23 cellular contexts compared by ENCODE assay signal in the genomic region with DNA sequence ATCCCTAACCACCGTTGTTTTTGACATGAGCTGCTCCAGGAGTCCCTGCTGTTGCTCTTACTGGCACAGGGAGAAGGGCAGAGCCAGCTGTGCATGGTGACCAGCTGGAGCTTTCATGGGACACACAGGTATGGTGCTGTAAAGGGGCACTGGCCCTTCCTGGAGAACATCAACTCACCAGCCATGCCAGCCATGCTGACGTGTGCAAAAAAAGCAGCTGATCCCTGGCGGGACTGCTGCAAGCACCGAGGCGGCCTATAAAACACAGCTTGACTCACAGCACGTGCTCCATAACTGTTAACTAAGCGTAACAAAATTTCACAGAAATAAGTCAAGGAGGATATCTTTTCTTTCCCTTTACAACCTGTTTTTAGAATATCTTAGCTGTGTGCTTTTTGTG.
DNase-seq lines count a peak whose midpoint lies in the region; ATAC-seq, FAIRE-seq and TF ChIP-seq lines count a peak whose summit lies in the region.
"Had no signal": no experiment of that assay in that cellular context is flagged by ENCODE, and none has a peak within 500 bp of the region (broad histone marks: within the 10 kb centered on the region; RNA-seq: fewer than 3 reads in every experiment).

No MANE protein-coding gene starts in this region.

- no peak for ATAC-seq in A549
- no peak for ATAC-seq in K562
- ATAC-seq in GM18907 (IDR thresholded peaks at IDR 0.05; ENCODE audit: unreplicated experiment): no peak

- H3K79me2 ChIP-seq in K562 (ENCODE audit: control insufficient read depth, insufficient read depth, low read length): no peaks in the 10 kb centered on the region

- intact Hi-C loops in A673 (cut with micrococcal nuclease; ENCODE audit: unreplicated experiment): no loop called here
- intact Hi-C loops in K562 (cut with micrococcal nuclease): no loop called here

- TF ChIP-seq CTCF in A549 (IDR thresholded peaks at IDR 0.05): no peak
- no peak for TF ChIP-seq CTCF in A673 (conservative IDR thresholded peaks at IDR 0.05; ENCODE audit: low read depth, low read length)
- no peak for TF ChIP-seq CTCF in K562 (IDR thresholded peaks at IDR 0.05 in 2 of 3, conservative IDR thresholded peaks at IDR 0.05 in 1 of 3; ENCODE audit: insufficient read depth in 2 of 3, low read depth in 1 of 3, low read length in 3 of 3)

- TF ChIP-seq POLR2A in A549 (IDR thresholded peaks at IDR 0.05; ENCODE audit: low read length) (no peak), K562 (conservative IDR thresholded peaks at IDR 0.05) (no peak)

- no peak overlapping the region for H2AFZ ChIP-seq in K562 (ENCODE audit: low read depth, low read length)
- H2AFZ ChIP-seq: GM23248 had no signal

- BruUV-seq in A673 (replicated peaks; lab: Mats Ljungman, UMichigan) (no TSS peak), K562 (replicated peaks; lab: Mats Ljungman, UMichigan) (no TSS peak)

- H3K4me1 ChIP-seq in A549 (no peaks in the 10 kb centered on the region), A673 (ENCODE audit: insufficient read depth, low read length, poor library complexity, severe bottlenecking) (no peaks in the 10 kb centered on the region), K562 (replicated peaks in 1 of 2; ENCODE audit: control insufficient read depth in 2 of 2, insufficient read depth in 2 of 2, low read length in 2 of 2) (peaks cover 5 to 6% of the 10 kb centered on the region in 2 experiments; a peak in 3 of 5 replicates)
- H3K4me1 ChIP-seq: BE2C; BLaER1 treated with 17β-estradiol and CSF1 and Interleukin-3, amounts not matched to agents 10 nM and 100 nM had no signal

- CTCF ChIA-PET in A549 (lab: Yijun Ruan, JAX) (interaction anchor here (1.5 kb wide), 1 partner anchor 9 kb away, joined by 3 read pairs; no protein-coding TSS in a partner anchor), A673 (lab: Charles Lee) (no interaction called here), K562 (lab: Yijun Ruan, JAX; ENCODE audit: low intra/inter-chr PET ratio) (no interaction called here)

- in situ Hi-C loops in K562 (cut with MboI): no loop called here

- H3K9me3 ChIP-seq in A549 (no peaks in the 10 kb centered on the region), A673 (ENCODE audit: low read depth, low read length, poor library complexity, severe bottlenecking) (no peaks in the 10 kb centered on the region), K562 (replicated peaks; ENCODE audit: control insufficient read depth, insufficient read depth, low read depth, low read length) (no peaks in the 10 kb centered on the region)
- H3K9me3 ChIP-seq: BE2C; BLaER1 treated with 17β-estradiol and CSF1 and Interleukin-3, amounts not matched to agents 10 nM and 100 nM had no signal

- no peak overlapping the region for H3K9ac ChIP-seq in K562 (ENCODE audit: insufficient read depth in 1 of 2, low read depth in 2 of 2, low read length in 2 of 2)
- H3K9ac ChIP-seq: BLaER1 treated with 17β-estradiol and CSF1 and Interleukin-3, amounts not matched to agents 10 nM and 100 nM; GM23248 had no signal

- H3K4me3 ChIP-seq in A549 (no peak overlapping the region), A673 (ENCODE audit: low read depth, low read length, poor library complexity, severe bottlenecking) (no peak overlapping the region), K562 (no peak overlapping the region)
- H3K4me3 ChIP-seq: BLaER1 treated with 17β-estradiol and CSF1 and Interleukin-3, amounts not matched to agents 10 nM and 100 nM; GM23248 had no signal

- no peaks in the 10 kb centered on the region for H3K9me1 ChIP-seq in K562 (ENCODE audit: control insufficient read depth, insufficient read depth, low read length)

- no peak for DNase-seq in A549 (ENCODE audit: low read depth in 1 of 2, low spot score in 1 of 2)
- peak; percentile 8 for DNase-seq in A673 (ENCODE audit: low spot score)
- DNase-seq in K562 (ENCODE audit: extremely low read depth in 1 of 4, low spot score in 3 of 4): no peak
- DNase-seq in cerebellar nuclear complex (lab: John Stamatoyannopoulos, UW): no peak
- no peak for DNase-seq in COLO668 (lab: John Stamatoyannopoulos, UW; ENCODE audit: unreplicated experiment)
- DNase-seq: ACHN; AML-193; BE2C; Calu3; CD4-positive, alpha-beta T cell; CD8-positive, alpha-beta memory T cell; COR-L47; EL; GDM1; GM23248; H7; HCEC 1CT had no signal

- H3K4me2 ChIP-seq in A549 (no peak overlapping the region), K562 (ENCODE audit: insufficient read depth, low read length) (no peak overlapping the region)
- H3K4me2 ChIP-seq: BLaER1 treated with 17β-estradiol and CSF1 and Interleukin-3, amounts not matched to agents 10 nM and 100 nM had no signal

- no peaks in the 10 kb centered on the region for H3K36me3 ChIP-seq in A673 (ENCODE audit: insufficient read depth, low read length, poor library complexity, severe bottlenecking)
- no peaks in the 10 kb centered on the region for H3K36me3 ChIP-seq in K562 (ENCODE audit: control insufficient read depth, insufficient read depth, low read length)
- H3K36me3 ChIP-seq: BE2C; BLaER1 treated with 17β-estradiol and CSF1 and Interleukin-3, amounts not matched to agents 10 nM and 100 nM had no signal

- H3K27me3 ChIP-seq in A673 (replicated peaks; ENCODE audit: insufficient read depth, low read depth, low read length, poor library complexity): peaks cover 12% of the 10 kb centered on the region
- peaks cover 10 to 31% of the 10 kb centered on the region in 2 experiments; a peak in 3 of 5 replicates for H3K27me3 ChIP-seq in K562 (ENCODE audit: control insufficient read depth in 2 of 2, insufficient read depth in 2 of 2, low read length in 2 of 2)
- H3K27me3 ChIP-seq: BE2C; BLaER1 treated with 17β-estradiol and CSF1 and Interleukin-3, amounts not matched to agents 10 nM and 100 nM had no signal

- H4K20me1 ChIP-seq in K562 (replicated peaks; ENCODE audit: control insufficient read depth, insufficient read depth, low read length): no peaks in the 10 kb centered on the region
- H4K20me1 ChIP-seq: BLaER1 treated with 17β-estradiol and CSF1 and Interleukin-3, amounts not matched to agents 10 nM and 100 nM had no signal

- TF ChIP-seq EP300 in A549 (IDR thresholded peaks at IDR 0.05) (no peak), K562 (IDR thresholded peaks at IDR 0.05; ENCODE audit: low read length) (no peak)

- FAIRE-seq in A549 (lab: Jason Lieb, UNC) (no peak), K562 (lab: Jason Lieb, UNC) (no peak)
- FAIRE-seq: GM12891, GM18507, GM19239, H1 had no signal

- POLR2A ChIA-PET in A549 (lab: Yijun Ruan, JAX): interaction anchor here (0.7 kb wide), 1 partner anchor 15 kb away, joined by 4 read pairs; no protein-coding TSS in a partner anchor
- POLR2A ChIA-PET in A673 (lab: Charles Lee; ENCODE audit: low non-redundant PET): no interaction called here
- POLR2A ChIA-PET in K562 (lab: Yijun Ruan, JAX): no interaction called here

- 42% methylated on average over 7 of the region's 7 CpGs for WGBS in A549 (ENCODE audit: missing lambda C conversion rate)
- 0% methylated on average over 7 of the region's 7 CpGs for WGBS in K562 (ENCODE audit: insufficient coverage, low coverage, missing lambda C conversion rate)

- H3K27ac ChIP-seq in A549: no peak overlapping the region
- no peak overlapping the region for H3K27ac ChIP-seq in A673 (ENCODE audit: low read depth, low read length, poor library complexity, severe bottlenecking)
- no peak overlapping the region for H3K27ac ChIP-seq in K562 (ENCODE audit: extremely low read depth, low read depth, low read length)
- H3K27ac ChIP-seq: BLaER1 treated with 17β-estradiol and CSF1 and Interleukin-3, amounts not matched to agents 10 nM and 100 nM; GM23248 had no signal

- no peak for TF ChIP-seq RAD21 in A549 (conservative IDR thresholded peaks at IDR 0.05 in 1 of 2, IDR thresholded peaks at IDR 0.05 in 1 of 2)
- TF ChIP-seq RAD21 in K562 (CRISPR knock-in tag; conservative IDR thresholded peaks at IDR 0.05 in 1 of 2, IDR thresholded peaks at IDR 0.05 in 1 of 2): no peak

TF ChIP-seq in A549, 52 proteins besides CTCF, POLR2A, EP300 and RAD21:
- no peak for TF ChIP-seq KDM1A (IDR thresholded peaks at IDR 0.05; ENCODE audit: low read depth)
- TF ChIP-seq MAFK (IDR thresholded peaks at IDR 0.05; ENCODE audit: partially characterized antibody): peak; percentile 56

TF ChIP-seq in K562, 482 proteins besides CTCF, POLR2A, EP300 and RAD21 (continues in another document):
- TF ChIP-seq, protein P1, sequence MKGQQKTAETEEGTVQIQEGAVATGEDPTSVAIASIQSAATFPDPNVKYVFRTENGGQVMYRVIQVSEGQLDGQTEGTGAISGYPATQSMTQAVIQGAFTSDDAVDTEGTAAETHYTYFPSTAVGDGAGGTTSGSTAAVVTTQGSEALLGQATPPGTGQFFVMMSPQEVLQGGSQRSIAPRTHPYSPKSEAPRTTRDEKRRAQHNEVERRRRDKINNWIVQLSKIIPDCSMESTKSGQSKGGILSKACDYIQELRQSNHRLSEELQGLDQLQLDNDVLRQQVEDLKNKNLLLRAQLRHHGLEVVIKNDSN (CRISPR knock-in tag; IDR thresholded peaks at IDR 0.05): peak; percentile 47; the same call in 1 of the 2 replicates
- TF ChIP-seq, protein P2, sequence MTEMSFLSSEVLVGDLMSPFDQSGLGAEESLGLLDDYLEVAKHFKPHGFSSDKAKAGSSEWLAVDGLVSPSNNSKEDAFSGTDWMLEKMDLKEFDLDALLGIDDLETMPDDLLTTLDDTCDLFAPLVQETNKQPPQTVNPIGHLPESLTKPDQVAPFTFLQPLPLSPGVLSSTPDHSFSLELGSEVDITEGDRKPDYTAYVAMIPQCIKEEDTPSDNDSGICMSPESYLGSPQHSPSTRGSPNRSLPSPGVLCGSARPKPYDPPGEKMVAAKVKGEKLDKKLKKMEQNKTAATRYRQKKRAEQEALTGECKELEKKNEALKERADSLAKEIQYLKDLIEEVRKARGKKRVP (CRISPR knock-in tag; IDR thresholded peaks at IDR 0.05): no peak
- TF ChIP-seq, protein P3, sequence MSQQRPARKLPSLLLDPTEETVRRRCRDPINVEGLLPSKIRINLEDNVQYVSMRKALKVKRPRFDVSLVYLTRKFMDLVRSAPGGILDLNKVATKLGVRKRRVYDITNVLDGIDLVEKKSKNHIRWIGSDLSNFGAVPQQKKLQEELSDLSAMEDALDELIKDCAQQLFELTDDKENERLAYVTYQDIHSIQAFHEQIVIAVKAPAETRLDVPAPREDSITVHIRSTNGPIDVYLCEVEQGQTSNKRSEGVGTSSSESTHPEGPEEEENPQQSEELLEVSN (IDR thresholded peaks at IDR 0.05; ENCODE audit: borderline replicate concordance in 1 of 2, extremely low read depth in 1 of 2, insufficient read depth in 1 of 2, insufficient read length in 1 of 2, low read depth in 1 of 2, low read length in 1 of 2, poor library complexity in 1 of 2, severe bottlenecking in 1 of 2): peak in 1 of 2 experiments; percentile 34
- TF ChIP-seq ZNF316 (IDR thresholded peaks at IDR 0.05) (peak; percentile 50; the same call in 1 of the 2 replicates), ZNF551 (CRISPR knock-in tag; IDR thresholded peaks at IDR 0.05) (no peak), MAFK (IDR thresholded peaks at IDR 0.05; ENCODE audit: low read length) (peak; percentile 58), ESRRB (CRISPR knock-in tag; IDR thresholded peaks at IDR 0.05; ENCODE audit: borderline replicate concordance) (no peak)
- TF ChIP-seq, protein P4, sequence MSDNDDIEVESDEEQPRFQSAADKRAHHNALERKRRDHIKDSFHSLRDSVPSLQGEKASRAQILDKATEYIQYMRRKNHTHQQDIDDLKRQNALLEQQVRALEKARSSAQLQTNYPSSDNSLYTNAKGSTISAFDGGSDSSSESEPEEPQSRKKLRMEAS (CRISPR knock-in tag; IDR thresholded peaks at IDR 0.05): peak; percentile 48; the same call in 1 of the 2 replicates
